Comparison of ENCODE assay signal across 29 cellular contexts in genomic region chr4:16710198-16710597, GRCh38.
"Had no signal": no experiment of that assay in that cellular context is flagged by ENCODE, and none has a peak within 500 bp of the region (broad histone marks: within the 10 kb centered on the region; RNA-seq: fewer than 3 reads in every experiment).

No MANE protein-coding gene starts in this region.

- FAIRE-seq: urothelium cell line had no signal

- H3K27ac Mint-ChIP-seq: stimulated activated effector memory CD8-positive, alpha-beta T cell treated with anti-CD3 and anti-CD28 coated beads, Interleukin-12 subunit alpha, Interleukin-12 subunit beta, amount 100 ng/mL, for 72 hours; stimulated activated memory B cell treated with anti-CD40 and anti-IgM and Interleukin-4, amounts not matched to agents 10 μg/mL and 1 μg/mL and 100 μg/mL, for 72 hours; stimulated activated naive B cell treated with anti-CD40 and anti-IgM and Interleukin-4, amounts not matched to agents 10 μg/mL and 1 μg/mL and 100 μg/mL, for 72 hours; stimulated activated naive CD8-positive, alpha-beta T cell treated with anti-CD3 and anti-CD28 coated beads, Interleukin-15, amount 100 ng/mL, for 72 hours; stimulated activated naive CD8-positive, alpha-beta T cell treated with anti-CD3 and anti-CD28 coated beads, Interleukin-15, Interleukin-2, amounts not matched to agents 100 ng/mL and 50 ng/mL, for 24 hours; type B pancreatic cell had no signal

- H3K36me3 ChIP-seq: stomach, suprapubic skin, thoracic aorta, thyroid gland, tibial artery, tibial nerve, transverse colon, upper lobe of left lung, upper lobe of right lung, uterus, vagina had no signal

- ATAC-seq: stimulated activated effector memory CD8-positive, alpha-beta T cell treated with anti-CD3 and anti-CD28 coated beads, Interleukin-12 subunit alpha, Interleukin-12 subunit beta, amount 100 ng/mL, for 72 hours; stimulated activated memory B cell treated with anti-CD40 and anti-IgM and Interleukin-4, amounts not matched to agents 10 μg/mL and 1 μg/mL and 100 μg/mL, for 72 hours; stimulated activated naive B cell treated with anti-CD40 and anti-IgM and Interleukin-4, amounts not matched to agents 10 μg/mL and 1 μg/mL and 100 μg/mL, for 72 hours; stimulated activated naive CD8-positive, alpha-beta T cell treated with anti-CD3 and anti-CD28 coated beads, Interleukin-15, amount 100 ng/mL, for 72 hours; stimulated activated naive CD8-positive, alpha-beta T cell treated with anti-CD3 and anti-CD28 coated beads, Interleukin-15, Interleukin-2, amounts not matched to agents 100 U/mL and 50 U/mL, for 24 hours; upper lobe of right lung had no signal

- H3K4me3 Mint-ChIP-seq: stimulated activated effector memory CD8-positive, alpha-beta T cell treated with anti-CD3 and anti-CD28 coated beads, Interleukin-12 subunit alpha, Interleukin-12 subunit beta, amount 100 ng/mL, for 72 hours; stimulated activated memory B cell treated with anti-CD40 and anti-IgM and Interleukin-4, amounts not matched to agents 10 μg/mL and 1 μg/mL and 100 μg/mL, for 72 hours; stimulated activated naive B cell treated with anti-CD40 and anti-IgM and Interleukin-4, amounts not matched to agents 10 μg/mL and 1 μg/mL and 100 μg/mL, for 72 hours; stimulated activated naive CD8-positive, alpha-beta T cell treated with anti-CD3 and anti-CD28 coated beads, Interleukin-15, amount 100 ng/mL, for 72 hours; stimulated activated naive CD8-positive, alpha-beta T cell treated with anti-CD3 and anti-CD28 coated beads, Interleukin-15, Interleukin-2, amounts not matched to agents 100 ng/mL and 50 ng/mL, for 24 hours; type B pancreatic cell had no signal

- H3K27me3 ChIP-seq: stomach, suprapubic skin, testis, thyroid gland, tibial artery, tibial nerve, transverse colon, upper lobe of left lung, upper lobe of right lung, uterus, vagina had no signal

- H3K4me3 ChIP-seq: stomach, suprapubic skin, testis, thoracic aorta, thyroid gland, tibial artery, tibial nerve, transverse colon, upper lobe of left lung, upper lobe of right lung, uterus, vagina had no signal

- H3K27ac ChIP-seq: stomach, suprapubic skin, testis, thoracic aorta, thyroid gland, tibial artery, tibial nerve, transverse colon, upper lobe of left lung, upper lobe of right lung, uterus, vagina had no signal

- H3K9me3 Mint-ChIP-seq: stimulated activated naive CD8-positive, alpha-beta T cell treated with anti-CD3 and anti-CD28 coated beads, Interleukin-15, amount 100 ng/mL, for 72 hours; stimulated activated naive CD8-positive, alpha-beta T cell treated with anti-CD3 and anti-CD28 coated beads, Interleukin-15, Interleukin-2, amounts not matched to agents 100 ng/mL and 50 ng/mL, for 24 hours had no signal

- H3K4me1 ChIP-seq: suprapubic skin, testis, tibial artery, transverse colon, upper lobe of left lung, upper lobe of right lung, vagina had no signal

- H3K27me3 Mint-ChIP-seq: stimulated activated memory B cell treated with anti-CD40 and anti-IgM and Interleukin-4, amounts not matched to agents 10 μg/mL and 1 μg/mL and 100 μg/mL, for 72 hours; type B pancreatic cell had no signal

- H3K9me3 ChIP-seq: stomach, suprapubic skin, testis, thoracic aorta, thyroid gland, tibial artery, tibial nerve, transverse colon, upper lobe of left lung, upper lobe of right lung, uterus, vagina had no signal

- H3K4me1 Mint-ChIP-seq: stimulated activated effector memory CD8-positive, alpha-beta T cell treated with anti-CD3 and anti-CD28 coated beads, Interleukin-12 subunit alpha, Interleukin-12 subunit beta, amount 100 ng/mL, for 72 hours; stimulated activated memory B cell treated with anti-CD40 and anti-IgM and Interleukin-4, amounts not matched to agents 10 μg/mL and 1 μg/mL and 100 μg/mL, for 72 hours; stimulated activated naive B cell treated with anti-CD40 and anti-IgM and Interleukin-4, amounts not matched to agents 10 μg/mL and 1 μg/mL and 100 μg/mL, for 72 hours; stimulated activated naive CD8-positive, alpha-beta T cell treated with anti-CD3 and anti-CD28 coated beads, Interleukin-15, amount 100 ng/mL, for 72 hours had no signal

- DNase-seq: stimulated activated CD4-positive, alpha-beta T cell treated with anti-CD3 and anti-CD28 coated beads, Interleukin-2, amount 100 ng/mL, for 48 hours; stimulated activated CD4-positive, alpha-beta T cell treated with anti-CD3 and anti-CD28 coated beads, Interleukin-4, amount 100 ng/mL, for 1 hour; stimulated activated CD4-positive, alpha-beta T cell treated with anti-CD3 and anti-CD28 coated beads, Interleukin-4, amount 100 ng/mL, for 24 hours; stimulated activated CD4-positive, alpha-beta T cell treated with anti-CD3 and anti-CD28 coated beads, Interleukin-4, amount 100 ng/mL, for 4 hours; stimulated activated CD8-positive, alpha-beta memory T cell treated with anti-CD3 and anti-CD28 coated beads, Interleukin-4, amount 100 ng/mL, for 48 hours; stimulated activated naive B cell treated with anti-CD40 and anti-IgM and Interleukin-4, amounts not matched to agents 10 μg/mL and 1 μg/mL and 100 μg/mL, for 72 hours; stimulated activated naive CD4-positive, alpha-beta T cell; stimulated activated naive CD4-positive, alpha-beta T cell treated with Interleukin-2 at 50 U/mL for 16 hours; stimulated activated naive CD8-positive, alpha-beta T cell treated with anti-CD3 and anti-CD28 coated beads, Interleukin-15, amount 100 ng/mL, for 72 hours; stimulated activated naive CD8-positive, alpha-beta T cell treated with anti-CD3 and anti-CD28 coated beads, Interleukin-15, Interleukin-2, amounts not matched to agents 100 U/mL and 50 U/mL, for 24 hours; stomach; substantia nigra; testis; thyroid gland; tibial artery; transverse colon; trophoblast cell; upper lobe of left lung; upper lobe of right lung; uterus had no signal

- H3K36me3 Mint-ChIP-seq: stimulated activated effector memory CD8-positive, alpha-beta T cell treated with anti-CD3 and anti-CD28 coated beads, Interleukin-12 subunit alpha, Interleukin-12 subunit beta, amount 100 ng/mL, for 72 hours; stimulated activated memory B cell treated with anti-CD40 and anti-IgM and Interleukin-4, amounts not matched to agents 10 μg/mL and 1 μg/mL and 100 μg/mL, for 72 hours; stimulated activated naive B cell treated with anti-CD40 and anti-IgM and Interleukin-4, amounts not matched to agents 10 μg/mL and 1 μg/mL and 100 μg/mL, for 72 hours had no signal
